1 cellular context compared by ENCODE assay signal in the genomic region with DNA sequence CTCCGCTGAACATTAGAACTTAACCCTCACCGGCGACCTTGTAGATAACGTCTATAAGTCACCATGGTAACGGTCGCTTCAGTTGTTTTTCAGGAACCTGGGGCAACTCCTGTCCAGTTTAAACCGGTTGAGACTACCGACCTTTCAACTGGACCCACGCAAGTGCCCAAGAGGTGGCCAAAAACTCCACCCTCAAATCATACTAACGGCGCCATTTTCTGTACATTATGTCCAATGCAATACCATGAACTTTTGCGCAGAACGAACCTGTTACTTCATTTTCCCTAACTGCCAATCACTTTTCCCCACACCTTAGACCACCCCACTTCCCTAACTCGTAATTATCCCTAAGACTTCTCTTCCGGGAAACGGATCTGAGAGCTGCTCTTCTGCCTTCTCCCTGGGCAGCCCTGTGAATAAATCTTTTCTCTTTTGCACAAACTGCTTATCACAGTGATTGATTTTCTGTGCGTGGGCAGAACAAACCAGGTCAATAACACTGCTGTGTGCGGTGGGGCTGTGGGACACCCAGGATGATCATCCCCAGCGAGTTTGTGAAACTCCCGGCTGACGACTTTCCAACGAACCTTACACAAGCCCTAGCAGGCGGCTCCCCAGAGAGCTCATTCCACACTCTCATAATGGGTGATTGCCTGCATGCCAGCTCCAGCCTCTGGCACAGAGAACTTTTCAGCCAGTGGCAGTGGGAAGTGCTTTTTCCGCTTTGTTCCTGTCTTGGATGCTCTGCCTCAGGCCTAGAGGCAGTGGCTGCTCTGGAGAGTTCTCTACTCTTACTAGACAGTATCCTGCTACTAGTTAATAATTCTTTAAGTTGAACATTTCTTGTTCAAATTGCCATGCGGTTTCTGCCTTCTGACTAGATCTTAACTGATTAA.
TF ChIP-seq lines count a peak whose summit lies in the region.

No MANE protein-coding gene starts in this region.

TF ChIP-seq in H1, 55 proteins besides CTCF, POLR2A, EP300 and RAD21:
- TF ChIP-seq PHF8 (conservative IDR thresholded peaks at IDR 0.05; ENCODE audit: low read depth, low read length) (no peak), TEAD4 (IDR thresholded peaks at IDR 0.05; ENCODE audit: low read depth, low read length) (no peak), SIRT6 (IDR thresholded peaks at IDR 0.05; ENCODE audit: low read length) (no peak), BRCA1 (IDR thresholded peaks at IDR 0.05; ENCODE audit: low read depth, low read length) (no peak), HDAC2 (IDR thresholded peaks at IDR 0.05; ENCODE audit: borderline replicate concordance in 1 of 2, low read depth in 2 of 2, low read length in 2 of 2) (no peak), GABPA (IDR thresholded peaks at IDR 0.05; ENCODE audit: borderline replicate concordance, insufficient read depth, low read length) (no peak), CHD1 (IDR thresholded peaks at IDR 0.05; ENCODE audit: low read depth, low read length) (no peak), CBX8 (IDR thresholded peaks at IDR 0.05; ENCODE audit: borderline replicate concordance, low read depth, low read length) (no peak), NRF1 (IDR thresholded peaks at IDR 0.05; ENCODE audit: low read depth, low read length) (no peak), CREB1 (IDR thresholded peaks at IDR 0.05) (no peak), SRF (IDR thresholded peaks at IDR 0.05; ENCODE audit: low read depth, low read length) (no peak), SIX5 (IDR thresholded peaks at IDR 0.05; ENCODE audit: low read depth, low read length) (no peak), TBP (IDR thresholded peaks at IDR 0.05; ENCODE audit: low read depth, low read length) (no peak), POU5F1 (IDR thresholded peaks at IDR 0.05; ENCODE audit: low read depth, low read length) (no peak), TCF12 (IDR thresholded peaks at IDR 0.05; ENCODE audit: low read depth, low read length) (no peak), HDAC6 (IDR thresholded peaks at IDR 0.05; ENCODE audit: low read depth, low read length) (no peak), KDM1A (IDR thresholded peaks at IDR 0.05; ENCODE audit: borderline replicate concordance, low read length) (no peak)
- TF ChIP-seq, protein P1, sequence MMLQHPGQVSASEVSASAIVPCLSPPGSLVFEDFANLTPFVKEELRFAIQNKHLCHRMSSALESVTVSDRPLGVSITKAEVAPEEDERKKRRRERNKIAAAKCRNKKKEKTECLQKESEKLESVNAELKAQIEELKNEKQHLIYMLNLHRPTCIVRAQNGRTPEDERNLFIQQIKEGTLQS (IDR thresholded peaks at IDR 0.05; ENCODE audit: insufficient read depth, low read depth, low read length), result no peak
- TF ChIP-seq, protein P2, sequence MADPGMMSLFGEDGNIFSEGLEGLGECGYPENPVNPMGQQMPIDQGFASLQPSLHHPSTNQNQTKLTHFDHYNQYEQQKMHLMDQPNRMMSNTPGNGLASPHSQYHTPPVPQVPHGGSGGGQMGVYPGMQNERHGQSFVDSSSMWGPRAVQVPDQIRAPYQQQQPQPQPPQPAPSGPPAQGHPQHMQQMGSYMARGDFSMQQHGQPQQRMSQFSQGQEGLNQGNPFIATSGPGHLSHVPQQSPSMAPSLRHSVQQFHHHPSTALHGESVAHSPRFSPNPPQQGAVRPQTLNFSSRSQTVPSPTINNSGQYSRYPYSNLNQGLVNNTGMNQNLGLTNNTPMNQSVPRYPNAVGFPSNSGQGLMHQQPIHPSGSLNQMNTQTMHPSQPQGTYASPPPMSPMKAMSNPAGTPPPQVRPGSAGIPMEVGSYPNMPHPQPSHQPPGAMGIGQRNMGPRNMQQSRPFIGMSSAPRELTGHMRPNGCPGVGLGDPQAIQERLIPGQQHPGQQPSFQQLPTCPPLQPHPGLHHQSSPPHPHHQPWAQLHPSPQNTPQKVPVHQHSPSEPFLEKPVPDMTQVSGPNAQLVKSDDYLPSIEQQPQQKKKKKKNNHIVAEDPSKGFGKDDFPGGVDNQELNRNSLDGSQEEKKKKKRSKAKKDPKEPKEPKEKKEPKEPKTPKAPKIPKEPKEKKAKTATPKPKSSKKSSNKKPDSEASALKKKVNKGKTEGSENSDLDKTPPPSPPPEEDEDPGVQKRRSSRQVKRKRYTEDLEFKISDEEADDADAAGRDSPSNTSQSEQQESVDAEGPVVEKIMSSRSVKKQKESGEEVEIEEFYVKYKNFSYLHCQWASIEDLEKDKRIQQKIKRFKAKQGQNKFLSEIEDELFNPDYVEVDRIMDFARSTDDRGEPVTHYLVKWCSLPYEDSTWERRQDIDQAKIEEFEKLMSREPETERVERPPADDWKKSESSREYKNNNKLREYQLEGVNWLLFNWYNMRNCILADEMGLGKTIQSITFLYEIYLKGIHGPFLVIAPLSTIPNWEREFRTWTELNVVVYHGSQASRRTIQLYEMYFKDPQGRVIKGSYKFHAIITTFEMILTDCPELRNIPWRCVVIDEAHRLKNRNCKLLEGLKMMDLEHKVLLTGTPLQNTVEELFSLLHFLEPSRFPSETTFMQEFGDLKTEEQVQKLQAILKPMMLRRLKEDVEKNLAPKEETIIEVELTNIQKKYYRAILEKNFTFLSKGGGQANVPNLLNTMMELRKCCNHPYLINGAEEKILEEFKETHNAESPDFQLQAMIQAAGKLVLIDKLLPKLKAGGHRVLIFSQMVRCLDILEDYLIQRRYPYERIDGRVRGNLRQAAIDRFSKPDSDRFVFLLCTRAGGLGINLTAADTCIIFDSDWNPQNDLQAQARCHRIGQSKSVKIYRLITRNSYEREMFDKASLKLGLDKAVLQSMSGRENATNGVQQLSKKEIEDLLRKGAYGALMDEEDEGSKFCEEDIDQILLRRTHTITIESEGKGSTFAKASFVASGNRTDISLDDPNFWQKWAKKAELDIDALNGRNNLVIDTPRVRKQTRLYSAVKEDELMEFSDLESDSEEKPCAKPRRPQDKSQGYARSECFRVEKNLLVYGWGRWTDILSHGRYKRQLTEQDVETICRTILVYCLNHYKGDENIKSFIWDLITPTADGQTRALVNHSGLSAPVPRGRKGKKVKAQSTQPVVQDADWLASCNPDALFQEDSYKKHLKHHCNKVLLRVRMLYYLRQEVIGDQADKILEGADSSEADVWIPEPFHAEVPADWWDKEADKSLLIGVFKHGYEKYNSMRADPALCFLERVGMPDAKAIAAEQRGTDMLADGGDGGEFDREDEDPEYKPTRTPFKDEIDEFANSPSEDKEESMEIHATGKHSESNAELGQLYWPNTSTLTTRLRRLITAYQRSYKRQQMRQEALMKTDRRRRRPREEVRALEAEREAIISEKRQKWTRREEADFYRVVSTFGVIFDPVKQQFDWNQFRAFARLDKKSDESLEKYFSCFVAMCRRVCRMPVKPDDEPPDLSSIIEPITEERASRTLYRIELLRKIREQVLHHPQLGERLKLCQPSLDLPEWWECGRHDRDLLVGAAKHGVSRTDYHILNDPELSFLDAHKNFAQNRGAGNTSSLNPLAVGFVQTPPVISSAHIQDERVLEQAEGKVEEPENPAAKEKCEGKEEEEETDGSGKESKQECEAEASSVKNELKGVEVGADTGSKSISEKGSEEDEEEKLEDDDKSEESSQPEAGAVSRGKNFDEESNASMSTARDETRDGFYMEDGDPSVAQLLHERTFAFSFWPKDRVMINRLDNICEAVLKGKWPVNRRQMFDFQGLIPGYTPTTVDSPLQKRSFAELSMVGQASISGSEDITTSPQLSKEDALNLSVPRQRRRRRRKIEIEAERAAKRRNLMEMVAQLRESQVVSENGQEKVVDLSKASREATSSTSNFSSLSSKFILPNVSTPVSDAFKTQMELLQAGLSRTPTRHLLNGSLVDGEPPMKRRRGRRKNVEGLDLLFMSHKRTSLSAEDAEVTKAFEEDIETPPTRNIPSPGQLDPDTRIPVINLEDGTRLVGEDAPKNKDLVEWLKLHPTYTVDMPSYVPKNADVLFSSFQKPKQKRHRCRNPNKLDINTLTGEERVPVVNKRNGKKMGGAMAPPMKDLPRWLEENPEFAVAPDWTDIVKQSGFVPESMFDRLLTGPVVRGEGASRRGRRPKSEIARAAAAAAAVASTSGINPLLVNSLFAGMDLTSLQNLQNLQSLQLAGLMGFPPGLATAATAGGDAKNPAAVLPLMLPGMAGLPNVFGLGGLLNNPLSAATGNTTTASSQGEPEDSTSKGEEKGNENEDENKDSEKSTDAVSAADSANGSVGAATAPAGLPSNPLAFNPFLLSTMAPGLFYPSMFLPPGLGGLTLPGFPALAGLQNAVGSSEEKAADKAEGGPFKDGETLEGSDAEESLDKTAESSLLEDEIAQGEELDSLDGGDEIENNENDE (IDR thresholded peaks at IDR 0.05; ENCODE audit: insufficient replicate concordance, low read length), result no peak
